ENCODE assay signal across 9 cellular contexts in the genomic region with DNA sequence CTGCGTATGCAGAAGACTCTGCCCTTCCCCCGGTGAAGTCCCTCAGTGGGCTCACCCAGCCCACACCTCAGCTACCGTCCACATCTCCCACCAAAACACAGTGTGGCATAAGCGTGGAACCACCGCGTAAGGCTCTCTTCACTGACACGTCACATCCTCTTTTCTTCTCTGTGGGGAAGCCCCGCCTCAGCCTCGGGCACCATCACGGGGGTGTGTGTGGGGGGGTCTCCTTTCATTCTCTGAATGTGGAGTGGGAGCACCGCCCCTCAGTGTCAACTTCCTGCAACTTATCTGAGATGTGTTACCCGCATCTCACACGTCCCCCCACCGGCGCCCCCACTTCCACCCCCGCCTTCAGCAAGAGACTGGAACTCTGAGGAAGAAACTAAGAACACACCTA.
DNase-seq lines count a peak whose midpoint lies in the region; TF ChIP-seq lines count a peak whose summit lies in the region.
"Had no signal": no experiment of that assay in that cellular context is flagged by ENCODE, and none has a peak within 500 bp of the region (broad histone marks: within the 10 kb centered on the region; RNA-seq: fewer than 3 reads in every experiment).

No MANE protein-coding gene starts in this region.

- DNase-seq in GM10248 (ENCODE audit: extremely low spot score) (peak; percentile 44), NCI-H2171 treated with DMSO at 0.1 percent for 48 hours (lab: John Stamatoyannopoulos, UW) (no peak), mesenteric fat pad (ENCODE audit: low spot score) (no peak), NCI-H345 treated with DMSO at 0.1 percent for 48 hours (lab: John Stamatoyannopoulos, UW; ENCODE audit: unreplicated experiment) (no peak), NCI-H2227 (lab: John Stamatoyannopoulos, UW; ENCODE audit: unreplicated experiment) (no peak)
- peak; percentile 71 to 78 for DNase-seq in activated CD4-positive, alpha-beta T cell treated with anti-CD3 and anti-CD28 coated beads, Interleukin-2, amount 50 U/mL, for 48 hours
- peak; percentile 67 to 92 for DNase-seq in stimulated activated CD4-positive, alpha-beta T cell treated with anti-CD3 and anti-CD28 coated beads, Interleukin-4, amount 100 ng/mL, for 4 hours
- DNase-seq: SHP77 treated with DMSO at 0.1 percent for 48 hours had no signal

- CTCF ChIA-PET in GM10248 (lab: Yijun Ruan, JAX), result interaction anchor here (1.4 kb wide), 1 partner anchor 28 kb away, joined by 3 read pairs; no protein-coding TSS in a partner anchor

- H3K27me3 Mint-ChIP-seq in dendritic cell treated with granulocyte-macrophage colony-stimulating factor and Interleukin-4, amounts not matched to agents 40 ng/mL and 50 ng/mL, for 4 days, result peaks cover 1% of the 10 kb centered on the region

- H3K4me3 Mint-ChIP-seq in dendritic cell treated with granulocyte-macrophage colony-stimulating factor and Interleukin-4, amounts not matched to agents 40 ng/mL and 50 ng/mL, for 4 days, result peak overlapping the region; percentile 66

- H3K36me3 Mint-ChIP-seq in dendritic cell treated with granulocyte-macrophage colony-stimulating factor and Interleukin-4, amounts not matched to agents 40 ng/mL and 50 ng/mL, for 4 days (ENCODE audit: low read depth), result no peaks in the 10 kb centered on the region

- peak overlapping the region; percentile 73 for H3K27ac Mint-ChIP-seq in dendritic cell treated with granulocyte-macrophage colony-stimulating factor and Interleukin-4, amounts not matched to agents 40 ng/mL and 50 ng/mL, for 4 days

- H3K4me1 Mint-ChIP-seq in dendritic cell treated with granulocyte-macrophage colony-stimulating factor and Interleukin-4, amounts not matched to agents 40 ng/mL and 50 ng/mL, for 4 days (ENCODE audit: low read depth), result peaks cover 24% of the 10 kb centered on the region

- POLR2A ChIA-PET in GM10248 (lab: Yijun Ruan, JAX), result no interaction called here

- no peaks in the 10 kb centered on the region for H3K9me3 Mint-ChIP-seq in dendritic cell treated with granulocyte-macrophage colony-stimulating factor and Interleukin-4, amounts not matched to agents 40 ng/mL and 50 ng/mL, for 4 days

- intact Hi-C loops in dendritic cell treated with granulocyte-macrophage colony-stimulating factor and Interleukin-4, amounts not matched to agents 40 ng/mL and 50 ng/mL, for 4 days (cut with micrococcal nuclease), result no loop called here

- TF ChIP-seq CTCF in GM10248 (IDR thresholded peaks at IDR 0.05; ENCODE audit: control extremely low read depth, extremely low read depth, low read depth, missing control alignments), result no peak

Comparison
In these comparisons a context has a peak if more than half of its experiments do, and no peak if none do; other contexts are left out.
1. DNase-seq: peak in GM10248 (single experiment), activated CD4-positive, alpha-beta T cell treated with anti-CD3 and anti-CD28 coated beads, Interleukin-2, amount 50 U/mL, for 48 hours (2 of 2) and stimulated activated CD4-positive, alpha-beta T cell treated with anti-CD3 and anti-CD28 coated beads, Interleukin-4, amount 100 ng/mL, for 4 hours (2 of 2); none in NCI-H2171 treated with DMSO at 0.1 percent for 48 hours (single experiment), mesenteric fat pad (single experiment), NCI-H345 treated with DMSO at 0.1 percent for 48 hours (single experiment) and NCI-H2227 (single experiment).